ENCODE assay signal across 1 cellular context in genomic region chr3:32630266-32630665, GRCh38.
TF ChIP-seq lines count a peak whose summit lies in the region.

No MANE protein-coding gene starts in this region.

TF ChIP-seq in K562, 482 proteins besides CTCF, POLR2A, EP300 and RAD21:
- TF ChIP-seq CEBPB (tag; IDR thresholded peaks at IDR 0.05) (peak; percentile 47; the same call in 1 of the 2 replicates), IRF9 (tag; IDR thresholded peaks at IDR 0.05) (no peak), CEBPG (CRISPR knock-in tag; IDR thresholded peaks at IDR 0.05) (no peak), CEBPG (tag; conservative IDR thresholded peaks at IDR 0.05 in 1 of 2, IDR thresholded peaks at IDR 0.05 in 1 of 2) (peak; percentile 8 to 66; a peak in 2 of 4 replicates), RAD51 (IDR thresholded peaks at IDR 0.05; ENCODE audit: borderline replicate concordance, low read depth) (no peak), MTA3 (IDR thresholded peaks at IDR 0.05; ENCODE audit: borderline replicate concordance) (no peak)
